ENCODE assay signal across 12 cellular contexts in genomic region chr17:8966926-8967325, GRCh38. TPM values are rescaled to one million over a fixed set of nuclear protein-coding genes. Genes with fewer than 3 reads are reported as not detected.
DNase-seq lines count a peak whose midpoint lies in the region; ATAC-seq, FAIRE-seq and TF ChIP-seq lines count a peak whose summit lies in the region.
"Had no signal": no experiment of that assay in that cellular context is flagged by ENCODE, and none has a peak within 500 bp of the region (broad histone marks: within the 10 kb centered on the region; RNA-seq: fewer than 3 reads in every experiment).

No MANE protein-coding gene starts in this region.

- peak overlapping the region; percentile 83 for H3K27ac Mint-ChIP-seq in activated B cell treated with CpG ODN at 0.5 μM for 24 hours
- no peak overlapping the region for H3K27ac Mint-ChIP-seq in mesothelial cell of epicardium

- peak; percentile 64 for DNase-seq in Ammon's horn (ENCODE audit: low spot score)
- no peak for DNase-seq in GM18507 (ENCODE audit: extremely low spot score, insufficient read length, low read depth)
- DNase-seq in activated B cell treated with CpG ODN at 0.5 μM for 24 hours: no peak
- no peak for DNase-seq in mesothelial cell of epicardium (ENCODE audit: low spot score in 2 of 2, unreplicated experiment in 2 of 2)
- no peak for DNase-seq in DMS53 (lab: John Stamatoyannopoulos, UW)
- DNase-seq in GOT3 (lab: John Stamatoyannopoulos, UW): no peak
- no peak for DNase-seq in stimulated activated naive CD4-positive, alpha-beta T cell treated with Interleukin-2 at 50 U/mL for 16 hours (lab: John Stamatoyannopoulos, UW)
- DNase-seq in COR-L47 (lab: John Stamatoyannopoulos, UW): no peak
- DNase-seq: esophagus squamous epithelium, NCI-H2081 treated with DMSO at 0.1 percent for 48 hours, posterior cingulate gyrus, SHP77 had no signal

- peaks cover 13% of the 10 kb centered on the region for H3K36me3 Mint-ChIP-seq in activated B cell treated with CpG ODN at 0.5 μM for 24 hours (ENCODE audit: low read depth)
- H3K36me3 Mint-ChIP-seq in mesothelial cell of epicardium: peaks cover 1% of the 10 kb centered on the region

- H3K27me3 Mint-ChIP-seq in activated B cell treated with CpG ODN at 0.5 μM for 24 hours (no peaks in the 10 kb centered on the region), mesothelial cell of epicardium (ENCODE audit: low read depth) (peaks cover 75% of the 10 kb centered on the region)

- peak; percentile 36 for FAIRE-seq in GM18507 (lab: Jason Lieb, UNC)

- peaks cover 14% of the 10 kb centered on the region for H3K9me3 Mint-ChIP-seq in activated B cell treated with CpG ODN at 0.5 μM for 24 hours
- H3K9me3 Mint-ChIP-seq in mesothelial cell of epicardium: peaks cover 27% of the 10 kb centered on the region

- H3K4me1 Mint-ChIP-seq in activated B cell treated with CpG ODN at 0.5 μM for 24 hours (peaks cover 48% of the 10 kb centered on the region), mesothelial cell of epicardium (no peaks in the 10 kb centered on the region)

- CTCF ChIA-PET in activated B cell treated with CpG ODN at 0.5 μM for 24 hours (lab: Charles Lee): no interaction called here

- POLR2A ChIA-PET in activated B cell treated with CpG ODN at 0.5 μM for 24 hours (lab: Charles Lee): no interaction called here

- TF ChIP-seq CTCF in activated B cell treated with CpG ODN at 0.5 μM for 24 hours (IDR thresholded peaks at IDR 0.05) (no peak), mesothelial cell of epicardium (IDR thresholded peaks at IDR 0.05; ENCODE audit: unreplicated experiment) (no peak)

- no peak for ATAC-seq in activated B cell treated with CpG ODN at 0.5 μM for 24 hours (ENCODE audit: low read depth)

- intact Hi-C loops in activated B cell treated with CpG ODN at 0.5 μM for 24 hours (cut with micrococcal nuclease): loop anchor here (1.0 kb wide), 1 partner anchor 52 kb away; no protein-coding TSS in a partner anchor

- H3K4me3 Mint-ChIP-seq in activated B cell treated with CpG ODN at 0.5 μM for 24 hours (peak overlapping the region; percentile 88), mesothelial cell of epicardium (peak overlapping the region; percentile 11)

RNA-seq across cellular contexts. Expression of gene PIK3R5, which starts 1.4 kb away (rescaled TPM):
- total RNA-seq in activated B cell treated with CpG ODN at 0.5 μM for 24 hours (31.0 and 34.2 TPM in 2 replicates), mesothelial cell of epicardium (0.18 to 0.27 TPM (median 0.25 TPM) in 3 replicates)

RNA-seq across cellular contexts. Expression of gene NTN1, which starts 54.4 kb away (rescaled TPM):
- total RNA-seq in activated B cell treated with CpG ODN at 0.5 μM for 24 hours: 1.0 and 1.1 TPM in 2 replicates
- total RNA-seq in mesothelial cell of epicardium: 2.3 to 2.6 TPM (median 2.5 TPM) in 3 replicates

Comparison
In these comparisons a context has a peak if more than half of its experiments do, and no peak if none do; other contexts are left out.
1. RNA of gene PIK3R5, which starts 1.4 kb away (total RNA-seq): 31.0 to 34.2 TPM in activated B cell treated with CpG ODN at 0.5 μM for 24 hours; 0.18 to 0.27 TPM in mesothelial cell of epicardium; every median in the first group is over 10 times any median in the second.